In the genomic region with DNA sequence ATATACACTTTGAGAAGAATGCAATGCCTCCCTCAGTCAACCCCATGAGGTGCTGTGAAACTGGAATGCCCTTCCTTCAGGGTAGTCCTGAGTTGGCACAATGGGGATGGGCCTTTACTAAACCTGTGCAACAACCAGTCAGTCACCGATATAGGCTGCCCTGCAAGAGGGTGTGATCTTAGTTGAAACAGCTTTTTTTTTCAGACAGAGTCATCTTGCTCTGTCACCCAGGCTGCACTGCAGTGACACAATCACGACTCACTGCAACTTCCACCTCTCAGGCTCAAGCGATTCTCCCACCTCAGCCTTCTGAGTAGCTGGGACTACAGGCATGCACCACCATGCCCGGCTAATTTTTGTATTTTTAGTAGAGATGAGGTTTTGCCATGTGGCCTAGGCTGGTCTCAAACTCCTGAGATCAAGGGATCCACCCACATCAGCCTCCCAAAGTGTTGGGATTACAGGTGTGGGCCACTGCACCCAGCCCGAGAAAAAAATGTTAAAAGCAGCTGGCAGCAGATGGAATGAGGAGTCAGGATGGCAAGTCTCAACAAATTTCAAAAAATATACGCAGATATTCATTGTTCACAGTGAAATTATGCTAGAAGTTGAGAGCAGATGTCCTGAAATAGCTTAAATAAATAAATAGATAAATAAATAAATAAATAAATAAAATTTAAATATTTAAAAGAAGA, we compare ENCODE assay signal across 11 cellular contexts. TPM values are rescaled to one million over a fixed set of nuclear protein-coding genes. Genes with fewer than 3 reads are reported as not detected.
DNase-seq lines count a peak whose midpoint lies in the region; ATAC-seq and TF ChIP-seq lines count a peak whose summit lies in the region.
"Had no signal": no experiment of that assay in that cellular context is flagged by ENCODE, and none has a peak within 500 bp of the region (broad histone marks: within the 10 kb centered on the region; RNA-seq: fewer than 3 reads in every experiment).

No MANE protein-coding gene starts in this region.

- H3K27me3 Mint-ChIP-seq in CD14-positive monocyte (ENCODE audit: low read depth in 3 of 3) (no peaks in the 10 kb centered on the region), osteocyte (ENCODE audit: unreplicated experiment) (no peaks in the 10 kb centered on the region)
- H3K27me3 Mint-ChIP-seq in activated T-cell treated with anti-CD3 and anti-CD28 coated beads, Interleukin-2, amount 50 U/mL, for 72 hours (ENCODE audit: low read depth): no peaks in the 10 kb centered on the region

- H3K9me3 ChIP-seq in psoas muscle (no peaks in the 10 kb centered on the region), thyroid gland (no peaks in the 10 kb centered on the region)
- H3K9me3 ChIP-seq: lower lobe of right lung had no signal

- peak; percentile 100 for ATAC-seq in activated T-cell treated with anti-CD3 and anti-CD28 coated beads, Interleukin-2, amount 50 U/mL, for 72 hours (replicated peaks in 1 of 2)
- peak; percentile 49 to 72 (median 65) for ATAC-seq in psoas muscle
- no peak for ATAC-seq in GM21825 (IDR thresholded peaks at IDR 0.05; ENCODE audit: unreplicated experiment)
- ATAC-seq: lower lobe of right lung had no signal

- H3K36me3 ChIP-seq in psoas muscle (ENCODE audit: insufficient read depth in 1 of 2, low read depth in 1 of 2): no peaks in the 10 kb centered on the region
- H3K36me3 ChIP-seq in thyroid gland: no peaks in the 10 kb centered on the region
- H3K36me3 ChIP-seq: lower lobe of right lung had no signal

- no peak overlapping the region for H3K27ac ChIP-seq in psoas muscle
- no peak overlapping the region for H3K27ac ChIP-seq in thyroid gland
- H3K27ac ChIP-seq: lower lobe of right lung had no signal

- WGBS in psoas muscle, 3 donors: 86 to 97% (median 88%) methylated on average over 6 of the region's 6 CpGs
- WGBS in thyroid gland, 2 donors: 89 to 94% methylated on average over 6 of the region's 6 CpGs

- H3K9me3 Mint-ChIP-seq in CD14-positive monocyte (no peaks in the 10 kb centered on the region), osteocyte (ENCODE audit: unreplicated experiment) (no peaks in the 10 kb centered on the region)
- no peaks in the 10 kb centered on the region for H3K9me3 Mint-ChIP-seq in activated T-cell treated with anti-CD3 and anti-CD28 coated beads, Interleukin-2, amount 50 U/mL, for 72 hours

- H3K4me1 Mint-ChIP-seq in CD14-positive monocyte (peaks cover 34% of the 10 kb centered on the region), osteocyte (ENCODE audit: unreplicated experiment) (peaks cover 30% of the 10 kb centered on the region)
- H3K4me1 Mint-ChIP-seq in activated T-cell treated with anti-CD3 and anti-CD28 coated beads, Interleukin-2, amount 50 U/mL, for 72 hours (ENCODE audit: low read depth): peaks cover 20% of the 10 kb centered on the region

- H3K36me3 Mint-ChIP-seq in CD14-positive monocyte: peaks cover 5 to 8% of the 10 kb centered on the region in 2 donors
- no peaks in the 10 kb centered on the region for H3K36me3 Mint-ChIP-seq in activated T-cell treated with anti-CD3 and anti-CD28 coated beads, Interleukin-2, amount 50 U/mL, for 72 hours (ENCODE audit: insufficient read depth in 2 of 2)
- no peaks in the 10 kb centered on the region for H3K36me3 Mint-ChIP-seq in osteocyte (ENCODE audit: unreplicated experiment)

- peak overlapping the region; percentile 8 to 83 (median 56) for H3K27ac Mint-ChIP-seq in CD14-positive monocyte
- H3K27ac Mint-ChIP-seq in activated T-cell treated with anti-CD3 and anti-CD28 coated beads, Interleukin-2, amount 50 U/mL, for 72 hours: no peak overlapping the region
- H3K27ac Mint-ChIP-seq in osteocyte (ENCODE audit: unreplicated experiment): no peak overlapping the region

- H3K4me3 Mint-ChIP-seq in CD14-positive monocyte (no peak overlapping the region), osteocyte (ENCODE audit: unreplicated experiment) (no peak overlapping the region)
- no peak overlapping the region for H3K4me3 Mint-ChIP-seq in activated T-cell treated with anti-CD3 and anti-CD28 coated beads, Interleukin-2, amount 50 U/mL, for 72 hours

- H3K27me3 ChIP-seq in psoas muscle (ENCODE audit: insufficient read depth in 3 of 3, low read length in 2 of 3) (no peaks in the 10 kb centered on the region), thyroid gland (no peaks in the 10 kb centered on the region)

- intact Hi-C loops in CD14-positive monocyte (cut with micrococcal nuclease): no loop called here
- intact Hi-C loops in psoas muscle (cut with DNase I): no loop called here
- intact Hi-C loops in thyroid gland (cut with DNase I): no loop called here

- DNase-seq in CD14-positive monocyte (ENCODE audit: low spot score) (no peak), M059J (ENCODE audit: low read depth) (peak; percentile 74), psoas muscle (no peak), NCI-H748 (lab: John Stamatoyannopoulos, UW; ENCODE audit: unreplicated experiment) (no peak), osteocyte (ENCODE audit: extremely low spot score, unreplicated experiment) (no peak), thyroid gland (no peak)
- peak; percentile 58 to 72 for DNase-seq in activated T-cell treated with anti-CD3 and anti-CD28 coated beads, Interleukin-2, amount 50 U/mL, for 72 hours
- DNase-seq: GOT3, KBM-7, lower lobe of right lung had no signal

- peaks cover 18% of the 10 kb centered on the region for H3K4me1 ChIP-seq in psoas muscle
- H3K4me1 ChIP-seq in thyroid gland: no peaks in the 10 kb centered on the region
- H3K4me1 ChIP-seq: lower lobe of right lung had no signal

- no peak overlapping the region for H3K4me3 ChIP-seq in psoas muscle
- H3K4me3 ChIP-seq in thyroid gland (replicated peaks in 1 of 3): no peak overlapping the region
- H3K4me3 ChIP-seq: lower lobe of right lung had no signal

- TF ChIP-seq CTCF in CD14-positive monocyte (IDR thresholded peaks at IDR 0.05) (no peak), psoas muscle (IDR thresholded peaks at IDR 0.05) (no peak), osteocyte (IDR thresholded peaks at IDR 0.05) (no peak), thyroid gland (IDR thresholded peaks at IDR 0.05) (no peak)

- TF ChIP-seq POLR2A in thyroid gland (IDR thresholded peaks at IDR 0.05): no peak

RNA-seq across cellular contexts. Expression of a gene that starts 31.8 kb away (rescaled TPM):
- polyA plus RNA-seq in CD14-positive monocyte (10 to 100 TPM in 1 of 2 donors, 1 to 10 TPM in 1; 6.9 to 16.6 TPM), psoas muscle (1 to 10 TPM; 3.6 to 7.7 (median 4.4) TPM)
- 14.7 and 23.6 TPM in 2 replicates for total RNA-seq in M059J (2014; rRNA removed; shearing (Covaris generic))
- total RNA-seq in activated T-cell treated with anti-CD3 and anti-CD28 coated beads, Interleukin-2, amount 50 U/mL, for 72 hours: 10 to 100 TPM; 29.6 to 37.2 TPM
- total RNA-seq in psoas muscle (1 to 10 TPM; 5.0 to 9.9 (median 7.8) TPM), osteocyte (41.1 and 45.4 TPM in 2 replicates), thyroid gland (10 to 100 TPM; 23.3 to 44.1 (median 34.7) TPM)

Comparison
In these comparisons a context has a peak if more than half of its experiments do, and no peak if none do; other contexts are left out.
1. DNase-seq: peak in M059J (single experiment) and activated T-cell treated with anti-CD3 and anti-CD28 coated beads, Interleukin-2, amount 50 U/mL, for 72 hours (2 of 2); none in CD14-positive monocyte (single experiment), psoas muscle (0 of 2), NCI-H748 (single experiment), osteocyte (single experiment) and thyroid gland (0 of 2).
2. H3K27ac Mint-ChIP-seq: peak in CD14-positive monocyte (7 of 7); none in activated T-cell treated with anti-CD3 and anti-CD28 coated beads, Interleukin-2, amount 50 U/mL, for 72 hours (single experiment) and osteocyte (single experiment).